In the genomic region with DNA sequence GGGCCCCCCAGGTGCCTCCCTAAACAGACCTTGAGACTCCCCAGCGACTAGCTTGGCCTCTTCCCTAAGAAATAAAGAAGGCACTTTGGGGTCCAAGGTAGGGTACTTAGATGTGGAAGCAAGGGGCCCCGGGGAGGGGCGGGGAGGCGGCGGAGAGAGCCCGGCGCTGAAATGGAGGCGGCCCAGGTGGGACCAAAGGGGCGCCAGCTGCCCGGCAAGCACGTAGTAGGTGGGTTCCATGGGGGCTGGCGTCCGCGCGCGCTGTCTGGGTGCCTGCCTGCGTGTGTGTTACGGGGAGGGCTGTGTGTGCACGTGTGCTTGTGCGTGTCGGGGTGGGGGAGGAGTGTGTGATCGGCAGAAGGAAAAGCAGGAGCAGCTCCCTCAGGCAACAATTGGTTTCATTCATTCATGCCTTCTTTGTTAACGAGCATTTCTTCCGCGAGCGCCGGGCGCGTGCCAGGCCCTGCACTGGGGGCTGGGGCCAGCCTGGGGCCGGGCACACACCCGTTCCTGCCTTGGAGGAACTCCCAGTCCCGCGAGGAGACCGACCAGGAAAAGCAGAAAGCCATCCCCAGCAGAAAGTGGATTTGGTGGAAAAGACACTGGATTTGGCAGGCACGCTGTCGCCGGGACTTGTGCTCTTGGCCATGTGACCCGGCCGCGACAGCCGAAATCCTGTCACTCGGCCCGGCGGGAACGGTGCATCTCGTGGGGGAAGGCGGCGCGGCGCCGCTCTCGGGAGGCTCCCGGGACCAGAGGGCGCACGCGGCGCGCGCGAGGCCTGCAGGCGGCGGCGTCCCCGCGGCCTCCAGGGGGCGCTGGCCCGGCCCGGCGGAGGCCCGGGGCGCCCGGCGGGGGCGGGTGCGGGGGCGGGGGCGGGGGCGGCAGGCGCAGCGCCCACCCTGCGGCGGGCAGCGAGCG, we compare ENCODE assay signal across 9 cellular contexts. TPM values are rescaled to one million over a fixed set of nuclear protein-coding genes. Genes with fewer than 3 reads are reported as not detected.
DNase-seq lines count a peak whose midpoint lies in the region; ATAC-seq, FAIRE-seq and TF ChIP-seq lines count a peak whose summit lies in the region.
"Had no signal": no experiment of that assay in that cellular context is flagged by ENCODE, and none has a peak within 500 bp of the region (broad histone marks: within the 10 kb centered on the region; RNA-seq: fewer than 3 reads in every experiment).

No MANE protein-coding gene starts in this region.

- H3K36me3 ChIP-seq in HUES6 (ENCODE audit: control insufficient read depth, insufficient read depth, low read length) = no peaks in the 10 kb centered on the region
- no peaks in the 10 kb centered on the region for H3K36me3 ChIP-seq in K562 (ENCODE audit: control insufficient read depth, insufficient read depth, low read length)
- H3K36me3 ChIP-seq in mucosa of descending colon (ENCODE audit: low read depth) = no peaks in the 10 kb centered on the region

- FAIRE-seq in K562 (lab: Jason Lieb, UNC) (no peak), HTR-8/SVneo (lab: Jason Lieb, UNC) (no peak)

- peak overlapping the region; percentile 94 for H2AFZ ChIP-seq in K562 (ENCODE audit: low read depth, low read length)

- H3K9me3 Mint-ChIP-seq in CD4-positive, alpha-beta T cell = no peaks in the 10 kb centered on the region

- in situ Hi-C loops in K562 (cut with MboI) = no loop called here

- peak overlapping the region; percentile 59 for H3K4me3 ChIP-seq in HUES6 (ENCODE audit: low read depth, low read length)
- peak overlapping the region; percentile 19 for H3K4me3 ChIP-seq in K562
- no peak overlapping the region for H3K4me3 ChIP-seq in mucosa of descending colon

- no peaks in the 10 kb centered on the region for H3K9me3 ChIP-seq in CD4-positive, alpha-beta T cell (ENCODE audit: control insufficient read depth, low read length)
- peaks cover 13% of the 10 kb centered on the region; the same call in 1 of the 2 replicates for H3K9me3 ChIP-seq in HUES6 (ENCODE audit: control insufficient read depth, insufficient read depth, low read depth, low read length)
- H3K9me3 ChIP-seq in K562 (replicated peaks; ENCODE audit: control insufficient read depth, insufficient read depth, low read depth, low read length) = no peaks in the 10 kb centered on the region
- H3K9me3 ChIP-seq in mucosa of descending colon = no peaks in the 10 kb centered on the region

- TF ChIP-seq RAD21 in K562 (CRISPR knock-in tag; conservative IDR thresholded peaks at IDR 0.05 in 1 of 2, IDR thresholded peaks at IDR 0.05 in 1 of 2) = 0 out of 4 replicates have a peak, but pooled peaks of 1 of the 2 experiments have one; percentile 5

- peak; percentile 42 for ATAC-seq in CD4-positive, alpha-beta T cell (ENCODE audit: poor library complexity)
- peak; percentile 46; the same call in 2 of the 3 replicates for ATAC-seq in K562
- peak; percentile 56 for ATAC-seq in mucosa of descending colon

- TF ChIP-seq EP300 in K562 (IDR thresholded peaks at IDR 0.05; ENCODE audit: low read length) = no peak

- peaks cover 44% of the 10 kb centered on the region for H3K27me3 ChIP-seq in CD4-positive, alpha-beta T cell (ENCODE audit: control insufficient read depth, insufficient read depth, low read length)
- H3K27me3 ChIP-seq in HUES6 (ENCODE audit: control insufficient read depth, insufficient read depth, low read length) (peaks cover 95% of the 10 kb centered on the region), K562 (ENCODE audit: control insufficient read depth in 2 of 2, insufficient read depth in 2 of 2, low read length in 2 of 2) (peaks cover 0 to 6% of the 10 kb centered on the region in 2 experiments; a peak in 1 of 5 replicates)

- no peak for TF ChIP-seq POLR2A in K562 (conservative IDR thresholded peaks at IDR 0.05)

- H3K9me1 ChIP-seq in K562 (ENCODE audit: control insufficient read depth, insufficient read depth, low read length) = no peaks in the 10 kb centered on the region

- peak in 1 of 10 experiments; percentile 22 for DNase-seq in CD4-positive, alpha-beta T cell
- DNase-seq in K562 (ENCODE audit: extremely low read depth in 1 of 4, low spot score in 3 of 4) (peak; percentile 61 to 78 (median 74)), mucosa of descending colon (no peak), dedifferentiated amniotic fluid mesenchymal stem cell (ENCODE audit: extremely low spot score) (no peak), NCI-H1092 treated with DMSO at 0.1 percent for 48 hours (lab: John Stamatoyannopoulos, UW) (no peak), HTR-8/SVneo (ENCODE audit: insufficient read length, low spot score) (no peak), AG08396 (ENCODE audit: low spot score) (no peak)

- peaks cover 31% of the 10 kb centered on the region; the same call in 1 of the 2 replicates for H3K4me1 ChIP-seq in HUES6 (ENCODE audit: control insufficient read depth, insufficient read depth, low read length)
- H3K4me1 ChIP-seq in K562 (replicated peaks in 1 of 2; ENCODE audit: control insufficient read depth in 2 of 2, insufficient read depth in 2 of 2, low read length in 2 of 2) = peaks cover 7 to 74% of the 10 kb centered on the region in 2 experiments; a peak in 3 of 5 replicates
- no peaks in the 10 kb centered on the region for H3K4me1 ChIP-seq in mucosa of descending colon (ENCODE audit: low read depth)

- peak overlapping the region; percentile 60 for H3K4me2 ChIP-seq in K562 (ENCODE audit: insufficient read depth, low read length)

- no peak overlapping the region for H3K27ac Mint-ChIP-seq in CD4-positive, alpha-beta T cell

- H3K36me3 Mint-ChIP-seq in CD4-positive, alpha-beta T cell (ENCODE audit: low read depth) = no peaks in the 10 kb centered on the region

- H3K79me2 ChIP-seq in K562 (ENCODE audit: control insufficient read depth, insufficient read depth, low read length) = no peaks in the 10 kb centered on the region

- H3K9ac ChIP-seq in HUES6 (ENCODE audit: low read length) (no peak overlapping the region), K562 (ENCODE audit: insufficient read depth in 1 of 2, low read depth in 2 of 2, low read length in 2 of 2) (peak overlapping the region; percentile 30 to 74; a peak in 3 of 4 replicates)

- no peak for TF ChIP-seq CTCF in CD4-positive, alpha-beta T cell (IDR thresholded peaks at IDR 0.05)
- peak in 2 of 3 experiments; percentile 48 to 74; a peak in 4 of 6 replicates for TF ChIP-seq CTCF in K562 (IDR thresholded peaks at IDR 0.05 in 2 of 3, conservative IDR thresholded peaks at IDR 0.05 in 1 of 3; ENCODE audit: insufficient read depth in 2 of 3, low read depth in 1 of 3, low read length in 3 of 3)
- TF ChIP-seq CTCF in mucosa of descending colon (IDR thresholded peaks at IDR 0.05) = no peak

- no TSS peak for BruUV-seq in K562 (replicated peaks; lab: Mats Ljungman, UMichigan)

- H3K27ac ChIP-seq in CD4-positive, alpha-beta T cell (ENCODE audit: low read depth, low read length) = no peak overlapping the region
- no peak overlapping the region for H3K27ac ChIP-seq in HUES6 (ENCODE audit: low read depth, low read length)
- no peak overlapping the region for H3K27ac ChIP-seq in K562 (ENCODE audit: extremely low read depth, low read depth, low read length)
- H3K27ac ChIP-seq: epithelial cell of prostate had no signal

- CTCF ChIA-PET in CD4-positive, alpha-beta T cell (lab: Charles Lee) = interaction anchor here (1.0 kb wide), 2 partner anchors 8 to 89 kb away, joined by 3 read pairs; no protein-coding TSS in a partner anchor
- CTCF ChIA-PET in K562 (lab: Yijun Ruan, JAX; ENCODE audit: low intra/inter-chr PET ratio) = interaction anchor here (0.5 to 1.2 kb wide), 2 partner anchors 23 to 311 kb away, joined by 3 to 5 read pairs; no protein-coding TSS in a partner anchor

- H3K4me1 Mint-ChIP-seq in CD4-positive, alpha-beta T cell (ENCODE audit: low read depth) = peaks cover 5% of the 10 kb centered on the region

- peaks cover 35% of the 10 kb centered on the region for H3K27me3 Mint-ChIP-seq in CD4-positive, alpha-beta T cell

- H3K4me3 Mint-ChIP-seq in CD4-positive, alpha-beta T cell = peak overlapping the region; percentile 20

- intact Hi-C loops in CD4-positive, alpha-beta T cell (cut with DNase I, micrococcal nuclease) = no loop called here
- intact Hi-C loops in K562 (cut with micrococcal nuclease) (no loop called here), mucosa of descending colon (cut with DNase I, micrococcal nuclease) (no loop called here)

- POLR2A ChIA-PET in CD4-positive, alpha-beta T cell (lab: Charles Lee) = no interaction called here
- POLR2A ChIA-PET in K562 (lab: Yijun Ruan, JAX) = interaction anchor here (0.6 to 0.7 kb wide), 2 partner anchors 49 to 58 kb away, joined by 3 read pairs; no protein-coding TSS in a partner anchor

- WGBS in K562 (ENCODE audit: insufficient coverage, low coverage, missing lambda C conversion rate) = 13% methylated on average over 27 of the region's 84 CpGs

- H4K20me1 ChIP-seq in K562 (replicated peaks; ENCODE audit: control insufficient read depth, insufficient read depth, low read length) = no peaks in the 10 kb centered on the region

RNA-seq across cellular contexts. Expression of gene DUSP9, which starts 3.3 kb away (rescaled TPM):
- total RNA-seq in CD4-positive, alpha-beta T cell = not detected
- total RNA-seq in K562 (2011; cell fraction: chromatin; rRNA removed; ENCODE audit: low replicate concordance) = 2.3 and 6.4 TPM in 2 replicates
- 6.8 and 7.3 TPM in 2 replicates for total RNA-seq in K562 (2011; cell fraction: nucleolus; rRNA removed)
- total RNA-seq in K562 (2011; cell fraction: nucleoplasm; rRNA removed) = 3.4 and 3.9 TPM in 2 replicates
- 10.6 and 17.8 TPM in 2 replicates for total RNA-seq in K562 (2014; rRNA removed)
- total RNA-seq in K562 (2014; rRNA removed; fragmentation: Illumina TruSeq; extraction: Trizol) = 2.5 and 3.2 TPM in 2 replicates
- total RNA-seq in K562 (2015; rRNA removed; fragmentation: Illumina TruSeq; extraction: Trizol) = 4.6 and 5.2 TPM in 2 replicates
- 13.0 and 14.1 TPM in 2 replicates for total RNA-seq in K562 (2021)
- polyA plus RNA-seq in K562 (2011; rRNA removed) = 8.8 and 20.5 TPM in 2 replicates
- 22.4 and 26.1 TPM in 2 replicates for polyA plus RNA-seq in K562 (2011; cell fraction: cytosol; rRNA removed)
- 11.9 and 18.7 TPM in 2 replicates for polyA plus RNA-seq in K562 (2011; cell fraction: nucleus; rRNA removed)
- 7.4 and 10.8 TPM in 2 replicates for polyA plus RNA-seq in K562 (2012)
- polyA plus RNA-seq in K562 (2014; fragmentation: Illumina TruSeq; extraction: Trizol) = 5.5 and 7.1 TPM in 2 replicates
- under 1 TPM; 0.11 to 0.31 TPM for polyA plus RNA-seq in K562 (2014; fragmentation: Nextera tagmentation; extraction: Ambion mirVana)
- polyA plus RNA-seq in K562 (2014; rRNA removed) = 8.4 and 9.2 TPM in 2 replicates
- 5.2 and 5.5 TPM in 2 replicates for polyA minus RNA-seq in K562 (2011; rRNA and poly(A)+ RNA removed)
- polyA minus RNA-seq in K562 (2011; cell fraction: cytosol; rRNA and poly(A)+ RNA removed) = 7.3 and 20.2 TPM in 2 replicates
- 2.7 and 6.7 TPM in 2 replicates for polyA minus RNA-seq in K562 (2011; cell fraction: nucleus; rRNA and poly(A)+ RNA removed)
- not detected for total RNA-seq in mucosa of descending colon

RNA-seq across cellular contexts. Expression of gene PNCK, which starts 29.9 kb away (rescaled TPM):
- total RNA-seq in CD4-positive, alpha-beta T cell = 1 to 10 TPM in 1 of 2 experiments, under 1 TPM in 1; 0.70 to 1.0 TPM
- 17.5 and 43.4 TPM in 2 replicates for total RNA-seq in K562 (2011; cell fraction: chromatin; rRNA removed; ENCODE audit: low replicate concordance)
- 37.0 TPM in 2 replicates for total RNA-seq in K562 (2011; cell fraction: nucleolus; rRNA removed)
- 18.2 and 26.2 TPM in 2 replicates for total RNA-seq in K562 (2011; cell fraction: nucleoplasm; rRNA removed)
- total RNA-seq in K562 (2014; rRNA removed) = 1.3 and 1.4 TPM in 2 replicates
- total RNA-seq in K562 (2014; rRNA removed; fragmentation: Illumina TruSeq; extraction: Trizol) = 0.25 and 0.48 TPM in 2 replicates
- total RNA-seq in K562 (2015; rRNA removed; fragmentation: Illumina TruSeq; extraction: Trizol) = 0.51 and 0.79 TPM in 2 replicates
- total RNA-seq in K562 (2021) = 1.9 and 2.2 TPM in 2 replicates
- 7.5 and 23.6 TPM in 2 replicates for polyA plus RNA-seq in K562 (2011; rRNA removed)
- 10.0 and 17.5 TPM in 2 replicates for polyA plus RNA-seq in K562 (2011; cell fraction: cytosol; rRNA removed)
- polyA plus RNA-seq in K562 (2011; cell fraction: nucleus; rRNA removed) = 100 and 212 TPM in 2 replicates
- 6.0 and 17.0 TPM in 2 replicates for polyA plus RNA-seq in K562 (2012)
- 1.0 and 1.2 TPM in 2 replicates for polyA plus RNA-seq in K562 (2014; fragmentation: Illumina TruSeq; extraction: Trizol)
- polyA plus RNA-seq in K562 (2014; fragmentation: Nextera tagmentation; extraction: Ambion mirVana) = under 1 TPM in 1 of 2 experiments, not detected in 1; 0.13 TPM
- 1.7 and 2.5 TPM in 2 replicates for polyA plus RNA-seq in K562 (2014; rRNA removed)
- 3.5 and 6.7 TPM in 2 replicates for polyA minus RNA-seq in K562 (2011; rRNA and poly(A)+ RNA removed)
- 2.9 and 11.2 TPM in 2 replicates for polyA minus RNA-seq in K562 (2011; cell fraction: cytosol; rRNA and poly(A)+ RNA removed)
- polyA minus RNA-seq in K562 (2011; cell fraction: nucleus; rRNA and poly(A)+ RNA removed) = 20.6 and 48.3 TPM in 2 replicates
- 10 to 100 TPM in 1 of 3 donors, 1 to 10 TPM in 2; 4.6 to 63.0 (median 5.5) TPM for total RNA-seq in mucosa of descending colon

RNA-seq across cellular contexts. Expression of gene SLC6A8, which starts 44.0 kb away (rescaled TPM):
- under 1 TPM; 0.42 to 0.71 TPM for total RNA-seq in CD4-positive, alpha-beta T cell
- 456 and 1,096 TPM in 2 replicates for total RNA-seq in K562 (2011; cell fraction: chromatin; rRNA removed; ENCODE audit: low replicate concordance)
- 646 and 663 TPM in 2 replicates for total RNA-seq in K562 (2011; cell fraction: nucleolus; rRNA removed)
- total RNA-seq in K562 (2011; cell fraction: nucleoplasm; rRNA removed) = 500 and 510 TPM in 2 replicates
- 29.6 and 45.6 TPM in 2 replicates for total RNA-seq in K562 (2014; rRNA removed)
- total RNA-seq in K562 (2014; rRNA removed; fragmentation: Illumina TruSeq; extraction: Trizol) = 24.7 and 34.3 TPM in 2 replicates
- 30.3 and 31.0 TPM in 2 replicates for total RNA-seq in K562 (2015; rRNA removed; fragmentation: Illumina TruSeq; extraction: Trizol)
- total RNA-seq in K562 (2021) = 122 and 144 TPM in 2 replicates
- 139 and 294 TPM in 2 replicates for polyA plus RNA-seq in K562 (2011; rRNA removed)
- polyA plus RNA-seq in K562 (2011; cell fraction: cytosol; rRNA removed) = 237 and 320 TPM in 2 replicates
- 1,046 and 1,667 TPM in 2 replicates for polyA plus RNA-seq in K562 (2011; cell fraction: nucleus; rRNA removed)
- 94.9 and 162 TPM in 2 replicates for polyA plus RNA-seq in K562 (2012)
- 73.5 and 87.0 TPM in 2 replicates for polyA plus RNA-seq in K562 (2014; fragmentation: Illumina TruSeq; extraction: Trizol)
- polyA plus RNA-seq in K562 (2014; fragmentation: Nextera tagmentation; extraction: Ambion mirVana) = 1 to 10 TPM in 1 of 2 experiments, under 1 TPM in 1; 0.68 to 1.7 TPM
- polyA plus RNA-seq in K562 (2014; rRNA removed) = 76.7 and 77.6 TPM in 2 replicates
- 85.5 and 108 TPM in 2 replicates for polyA minus RNA-seq in K562 (2011; rRNA and poly(A)+ RNA removed)
- polyA minus RNA-seq in K562 (2011; cell fraction: cytosol; rRNA and poly(A)+ RNA removed) = 134 and 269 TPM in 2 replicates
- 124 and 281 TPM in 2 replicates for polyA minus RNA-seq in K562 (2011; cell fraction: nucleus; rRNA and poly(A)+ RNA removed)
- 100 to 1,000 TPM; 214 to 313 (median 251) TPM for total RNA-seq in mucosa of descending colon

RNA-seq across cellular contexts. Expression of gene CCNQ, which starts 44.8 kb away (rescaled TPM):
- total RNA-seq in CD4-positive, alpha-beta T cell = 10 to 100 TPM; 13.9 to 14.1 TPM
- 9.4 and 14.9 TPM in 2 replicates for total RNA-seq in K562 (2011; cell fraction: chromatin; rRNA removed; ENCODE audit: low replicate concordance)
- total RNA-seq in K562 (2011; cell fraction: nucleolus; rRNA removed) = 13.5 and 17.1 TPM in 2 replicates
- total RNA-seq in K562 (2011; cell fraction: nucleoplasm; rRNA removed) = 12.1 and 14.7 TPM in 2 replicates
- total RNA-seq in K562 (2014; rRNA removed) = 53.8 and 59.5 TPM in 2 replicates
- total RNA-seq in K562 (2014; rRNA removed; fragmentation: Illumina TruSeq; extraction: Trizol) = 11.6 and 12.8 TPM in 2 replicates
- total RNA-seq in K562 (2015; rRNA removed; fragmentation: Illumina TruSeq; extraction: Trizol) = 27.0 and 30.0 TPM in 2 replicates
- total RNA-seq in K562 (2021) = 25.3 and 28.5 TPM in 2 replicates
- polyA plus RNA-seq in K562 (2011; rRNA removed) = 25.3 and 32.9 TPM in 2 replicates
- polyA plus RNA-seq in K562 (2011; cell fraction: cytosol; rRNA removed) = 46.4 and 64.2 TPM in 2 replicates
- 20.0 and 22.0 TPM in 2 replicates for polyA plus RNA-seq in K562 (2011; cell fraction: nucleus; rRNA removed)
- 19.7 and 27.3 TPM in 2 replicates for polyA plus RNA-seq in K562 (2012)
- 18.0 and 18.2 TPM in 2 replicates for polyA plus RNA-seq in K562 (2014; fragmentation: Illumina TruSeq; extraction: Trizol)
- polyA plus RNA-seq in K562 (2014; fragmentation: Nextera tagmentation; extraction: Ambion mirVana) = 1 to 10 TPM in 1 of 2 experiments, under 1 TPM in 1; 0.92 to 1.6 TPM
- polyA plus RNA-seq in K562 (2014; rRNA removed) = 35.9 and 47.3 TPM in 2 replicates
- polyA minus RNA-seq in K562 (2011; rRNA and poly(A)+ RNA removed) = 10.7 and 11.7 TPM in 2 replicates
- polyA minus RNA-seq in K562 (2011; cell fraction: cytosol; rRNA and poly(A)+ RNA removed) = 12.9 and 16.4 TPM in 2 replicates
- 4.2 and 6.2 TPM in 2 replicates for polyA minus RNA-seq in K562 (2011; cell fraction: nucleus; rRNA and poly(A)+ RNA removed)
- 10 to 100 TPM; 13.1 to 19.9 (median 16.0) TPM for total RNA-seq in mucosa of descending colon

Comparison
In these comparisons a context has a peak if more than half of its experiments do, and no peak if none do; other contexts are left out.
1. DNase-seq: peak in K562 (4 of 4); none in mucosa of descending colon (0 of 3), dedifferentiated amniotic fluid mesenchymal stem cell (single experiment), NCI-H1092 treated with DMSO at 0.1 percent for 48 hours (single experiment), HTR-8/SVneo (single experiment) and AG08396 (single experiment).
2. CTCF ChIP-seq: peak in K562 (2 of 3); none in CD4-positive, alpha-beta T cell (single experiment) and mucosa of descending colon (single experiment).
3. RNA of gene SLC6A8, which starts 44.0 kb away (total RNA-seq): 214 to 313 TPM in mucosa of descending colon and 24.7 to 1,096 TPM in K562; 0.42 to 0.71 TPM in CD4-positive, alpha-beta T cell; every median in the first group is over 10 times any median in the second.
4. Peak in every context shown above with its lines, with median percentiles within 50 percentile points of each other: ATAC-seq.